In genomic region chr15:83565553-83566159, GRCh38 we compare ENCODE assay signal across 8 cellular contexts.
DNase-seq lines count a peak whose midpoint lies in the region; ATAC-seq, FAIRE-seq and TF ChIP-seq lines count a peak whose summit lies in the region.

No MANE protein-coding gene starts in this region.

- TF ChIP-seq CTCF in AG10803 (conservative IDR thresholded peaks at IDR 0.05; ENCODE audit: low read length), result peak; percentile 72
- peak; percentile 40 to 66 (median 62) for TF ChIP-seq CTCF in gastroesophageal sphincter (IDR thresholded peaks at IDR 0.05)
- peak in 4 of 6 experiments; percentile 13 to 66 (median 52) for TF ChIP-seq CTCF in thyroid gland (IDR thresholded peaks at IDR 0.05)
- TF ChIP-seq CTCF in suprapubic skin (IDR thresholded peaks at IDR 0.05), result peak in 1 of 2 donors; percentile 42

- intact Hi-C loops in thyroid gland (cut with DNase I), result loop anchor here (10.0 kb wide), 1 partner anchor 469 kb away; no protein-coding TSS in a partner anchor

- H3K27ac ChIP-seq in gastroesophageal sphincter (no peak overlapping the region), thyroid gland (no peak overlapping the region), suprapubic skin (no peak overlapping the region)

- TF ChIP-seq POLR2A in GM12892 (IDR thresholded peaks at IDR 0.05; ENCODE audit: low read depth, low read length) (no peak), gastroesophageal sphincter (IDR thresholded peaks at IDR 0.05) (no peak), thyroid gland (IDR thresholded peaks at IDR 0.05) (no peak), suprapubic skin (IDR thresholded peaks at IDR 0.05) (no peak)

- H3K4me1 ChIP-seq in gastroesophageal sphincter, result no peaks in the 10 kb centered on the region
- no peaks in the 10 kb centered on the region for H3K4me1 ChIP-seq in thyroid gland
- H3K4me1 ChIP-seq in suprapubic skin, result no peaks in the 10 kb centered on the region

- H3K36me3 ChIP-seq in gastroesophageal sphincter (no peaks in the 10 kb centered on the region), thyroid gland (no peaks in the 10 kb centered on the region), suprapubic skin (no peaks in the 10 kb centered on the region)

- H3K27me3 ChIP-seq in gastroesophageal sphincter (no peaks in the 10 kb centered on the region), thyroid gland (no peaks in the 10 kb centered on the region), suprapubic skin (no peaks in the 10 kb centered on the region)

- H3K4me3 ChIP-seq in AG10803 (ENCODE audit: low read length) (no peak overlapping the region), gastroesophageal sphincter (no peak overlapping the region), thyroid gland (replicated peaks in 1 of 3) (no peak overlapping the region), suprapubic skin (no peak overlapping the region)

- TF ChIP-seq EP300 in gastroesophageal sphincter (IDR thresholded peaks at IDR 0.05) (no peak), suprapubic skin (IDR thresholded peaks at IDR 0.05) (no peak)

- no peaks in the 10 kb centered on the region for H3K9me3 ChIP-seq in gastroesophageal sphincter
- no peaks in the 10 kb centered on the region for H3K9me3 ChIP-seq in thyroid gland
- H3K9me3 ChIP-seq in suprapubic skin, result no peaks in the 10 kb centered on the region

- ATAC-seq in gastroesophageal sphincter (no peak), GM18502 (IDR thresholded peaks at IDR 0.05; ENCODE audit: poor library complexity, unreplicated experiment) (no peak)

- DNase-seq in AG10803 (ENCODE audit: low read depth) (peak; percentile 17), GM12892 (ENCODE audit: insufficient read length) (no peak), RPMI8226 (peak; percentile 19), thyroid gland (no peak), GM19238 (ENCODE audit: insufficient read length, low spot score) (no peak), suprapubic skin (ENCODE audit: low spot score in 2 of 2) (no peak)

- peak; percentile 77 for FAIRE-seq in GM12892 (lab: Jason Lieb, UNC)

- 20 to 28% methylated on average over 4 of the region's 4 CpGs for WGBS in gastroesophageal sphincter (ENCODE audit: low coverage in 1 of 2), 2 donors
- 28 to 29% methylated on average over 4 of the region's 4 CpGs for WGBS in thyroid gland, 2 donors
- 21% methylated on average over 4 of the region's 4 CpGs for WGBS in suprapubic skin

Comparison
In these comparisons a context has a peak if more than half of its experiments do, and no peak if none do; other contexts are left out.
1. DNase-seq: peak in AG10803 (single experiment) and RPMI8226 (single experiment); none in GM12892 (single experiment), thyroid gland (0 of 2), GM19238 (single experiment) and suprapubic skin (0 of 2).